ENCODE assay signal across 15 cellular contexts in genomic region chr5:96440185-96440538, GRCh38. TPM values are rescaled to one million over a fixed set of nuclear protein-coding genes. Genes with fewer than 3 reads are reported as not detected.
DNase-seq lines count a peak whose midpoint lies in the region; ATAC-seq and TF ChIP-seq lines count a peak whose summit lies in the region.
"Had no signal": no experiment of that assay in that cellular context is flagged by ENCODE, and none has a peak within 500 bp of the region (broad histone marks: within the 10 kb centered on the region; RNA-seq: fewer than 3 reads in every experiment).

No MANE protein-coding gene starts in this region.

- 53 to 66% (median 62%) methylated on average over 2 of the region's 2 CpGs for WGBS in psoas muscle, 3 donors

- H3K9me3 ChIP-seq in psoas muscle: no peaks in the 10 kb centered on the region
- H3K9me3 ChIP-seq: uterus had no signal

- peaks cover 0 to 18% (median 0%) of the 10 kb centered on the region in 3 donors for H3K27me3 ChIP-seq in psoas muscle (ENCODE audit: insufficient read depth in 3 of 3, low read length in 2 of 3)

- peaks cover 3% of the 10 kb centered on the region for H3K27me3 Mint-ChIP-seq in memory B cell

- H3K36me3 Mint-ChIP-seq in memory B cell: no peaks in the 10 kb centered on the region

- peak overlapping the region; percentile 93 for H3K27ac Mint-ChIP-seq in memory B cell
- H3K27ac Mint-ChIP-seq: activated CD8-positive, alpha-beta T cell treated with anti-CD3 and anti-CD28 coated beads, Interleukin-2, amount 10 ng/mL, durations not matched to agents 7 days and 5 days; T-helper 1 cell treated with Interleukin-12 subunit alpha and Interleukin-12 subunit beta and Interleukin-4 antibody, amounts not matched to agents 30 μg/mL and 1 μg/mL, for 36 hours had no signal

- TF ChIP-seq CTCF in psoas muscle (IDR thresholded peaks at IDR 0.05): no peak

- peak overlapping the region; percentile 7 for H3K4me3 Mint-ChIP-seq in memory B cell
- H3K4me3 Mint-ChIP-seq: activated CD8-positive, alpha-beta T cell treated with anti-CD3 and anti-CD28 coated beads, Interleukin-2, amount 10 ng/mL, durations not matched to agents 7 days and 5 days; neural crest cell; T-helper 1 cell treated with Interleukin-12 subunit alpha and Interleukin-12 subunit beta and Interleukin-4 antibody, amounts not matched to agents 30 μg/mL and 1 μg/mL, for 36 hours had no signal

- no peaks in the 10 kb centered on the region for H3K4me1 ChIP-seq in psoas muscle
- H3K4me1 ChIP-seq: uterus had no signal

- no peak overlapping the region for H3K27ac ChIP-seq in psoas muscle
- H3K27ac ChIP-seq: dorsolateral prefrontal cortex, uterus had no signal

- H3K9me3 Mint-ChIP-seq in memory B cell: no peaks in the 10 kb centered on the region
- H3K9me3 Mint-ChIP-seq: neural crest cell; T-helper 1 cell treated with Interleukin-12 subunit alpha and Interleukin-12 subunit beta and Interleukin-4 antibody, amounts not matched to agents 30 μg/mL and 1 μg/mL, for 36 hours had no signal

- DNase-seq in memory B cell (ENCODE audit: low spot score in 2 of 2): no peak
- no peak for DNase-seq in NCI-H2029 treated with DMSO at 0.1 percent for 48 hours (lab: John Stamatoyannopoulos, UW)
- no peak for DNase-seq in psoas muscle
- no peak for DNase-seq in NCI-H2081 treated with DMSO at 0.1 percent for 48 hours (lab: John Stamatoyannopoulos, UW)
- DNase-seq: activated CD8-positive, alpha-beta T cell treated with anti-CD3 and anti-CD28 coated beads, Interleukin-2, amount 10 ng/mL, durations not matched to agents 7 days and 5 days; Calu3; dorsolateral prefrontal cortex; foreskin melanocyte; uterus had no signal

- no peak overlapping the region for H3K4me3 ChIP-seq in psoas muscle
- H3K4me3 ChIP-seq: dorsolateral prefrontal cortex, smooth muscle cell, uterus had no signal

- peaks cover 11% of the 10 kb centered on the region for H3K4me1 Mint-ChIP-seq in memory B cell
- H3K4me1 Mint-ChIP-seq: neural crest cell had no signal

- ATAC-seq in GM18909 (IDR thresholded peaks at IDR 0.05; ENCODE audit: poor library complexity, unreplicated experiment) (peak; percentile 36), GM21723 (IDR thresholded peaks at IDR 0.05; ENCODE audit: unreplicated experiment) (peak; percentile 22), HG03139 (IDR thresholded peaks at IDR 0.05; ENCODE audit: unreplicated experiment) (peak; percentile 20), memory B cell (ENCODE audit: low read depth) (no peak), psoas muscle (no peak)
- ATAC-seq: activated CD8-positive, alpha-beta T cell treated with anti-CD3 and anti-CD28 coated beads, Interleukin-2, amount 10 ng/mL, durations not matched to agents 7 days and 5 days had no signal

- no peaks in the 10 kb centered on the region for H3K36me3 ChIP-seq in psoas muscle (ENCODE audit: insufficient read depth in 1 of 2, low read depth in 1 of 2)
- H3K36me3 ChIP-seq: uterus had no signal

- intact Hi-C loops in psoas muscle (cut with DNase I): no loop called here

RNA-seq across cellular contexts. Expression of gene PCSK1, which starts 7.1 kb away (rescaled TPM):
- under 1 TPM; 0.11 to 0.64 (median 0.26) TPM for total RNA-seq in psoas muscle
- under 1 TPM; 0.13 to 0.18 (median 0.17) TPM for polyA plus RNA-seq in psoas muscle
- total RNA-seq: activated CD8-positive, alpha-beta T cell treated with anti-CD3 and anti-CD28 coated beads, Interleukin-2, amount 10 ng/mL, durations not matched to agents 7 days and 5 days; Calu3 had no signal

Comparison
In these comparisons a context has a peak if more than half of its experiments do, and no peak if none do; other contexts are left out.
1. ATAC-seq: peak in GM18909 (single experiment), GM21723 (single experiment) and HG03139 (single experiment); none in memory B cell (single experiment) and psoas muscle (0 of 4).